In the genomic region with DNA sequence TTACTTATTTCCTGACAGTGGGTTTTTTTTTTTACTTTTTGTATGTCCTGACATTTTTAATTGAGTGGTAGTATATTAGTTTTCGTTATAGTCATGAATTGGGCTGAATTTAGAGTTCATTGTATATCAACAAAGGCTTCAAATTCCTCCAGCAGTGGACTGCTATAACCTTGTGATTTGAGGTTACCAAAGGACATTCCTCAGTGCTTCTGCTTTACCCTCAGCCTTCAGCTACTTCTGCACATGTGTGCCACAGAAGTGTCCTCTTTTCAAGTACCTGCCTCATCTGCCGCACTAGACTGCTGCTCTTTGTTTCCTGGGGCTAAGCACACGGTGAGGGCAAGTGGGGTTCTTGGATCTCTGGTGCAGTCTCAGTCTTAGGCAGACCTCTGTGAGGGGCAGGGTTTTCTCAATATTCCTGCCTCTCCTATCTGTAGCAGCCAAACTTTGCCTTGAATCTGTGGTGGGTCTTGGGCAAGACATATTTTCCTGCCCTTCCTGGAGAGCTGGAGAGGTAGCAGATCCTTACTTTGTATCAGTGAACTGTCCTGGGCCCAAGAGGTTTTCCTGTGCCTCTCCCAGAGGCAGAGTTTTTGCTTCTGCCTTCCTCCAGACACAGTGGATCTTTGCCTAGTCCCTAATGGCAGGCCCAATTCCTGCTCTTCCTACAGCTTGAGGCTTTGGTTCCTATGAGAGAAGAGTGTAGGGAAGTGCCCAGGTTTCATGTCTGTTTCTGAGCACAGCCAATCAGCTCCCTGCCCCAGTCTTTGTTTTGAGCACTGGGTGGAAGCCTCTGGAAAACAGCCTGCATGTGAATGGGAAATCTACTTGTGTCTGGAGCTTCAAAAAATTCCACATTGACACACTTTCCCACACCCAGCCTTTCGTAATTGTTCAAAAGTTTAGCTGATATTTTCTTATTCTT, we compare ENCODE assay signal across 16 cellular contexts. TPM values are rescaled to one million over a fixed set of nuclear protein-coding genes. Genes with fewer than 3 reads are reported as not detected.
DNase-seq lines count a peak whose midpoint lies in the region; ATAC-seq, FAIRE-seq and TF ChIP-seq lines count a peak whose summit lies in the region.
"Had no signal": no experiment of that assay in that cellular context is flagged by ENCODE, and none has a peak within 500 bp of the region (broad histone marks: within the 10 kb centered on the region; RNA-seq: fewer than 3 reads in every experiment).

No MANE protein-coding gene starts in this region.

- H3K27ac ChIP-seq in K562 (ENCODE audit: extremely low read depth, low read depth, low read length) (no peak overlapping the region), right atrium auricular region (peak overlapping the region; percentile 9 to 16)

- CTCF ChIA-PET in K562 (lab: Yijun Ruan, JAX; ENCODE audit: low intra/inter-chr PET ratio), result no interaction called here

- intact Hi-C loops in Right ventricle myocardium superior (cut with DNase I) (no loop called here), cardiac septum (cut with DNase I) (no loop called here), K562 (cut with micrococcal nuclease) (no loop called here)

- no peaks in the 10 kb centered on the region for H3K9me1 ChIP-seq in K562 (ENCODE audit: control insufficient read depth, insufficient read depth, low read length)

- no TSS peak for BruUV-seq in K562 (replicated peaks; lab: Mats Ljungman, UMichigan)

- H3K4me3 ChIP-seq in K562, result no peak overlapping the region
- no peak overlapping the region for H3K4me3 ChIP-seq in right atrium auricular region
- H3K4me3 ChIP-seq: HAP-1 had no signal

- TF ChIP-seq CTCF in K562 (IDR thresholded peaks at IDR 0.05 in 2 of 3, conservative IDR thresholded peaks at IDR 0.05 in 1 of 3; ENCODE audit: insufficient read depth in 2 of 3, low read depth in 1 of 3, low read length in 3 of 3), result no peak
- TF ChIP-seq CTCF in right atrium auricular region (IDR thresholded peaks at IDR 0.05), result no peak

- H3K4me1 ChIP-seq in K562 (replicated peaks in 1 of 2; ENCODE audit: control insufficient read depth in 2 of 2, insufficient read depth in 2 of 2, low read length in 2 of 2), result peaks cover 0 to 5% of the 10 kb centered on the region in 2 experiments; a peak in 3 of 5 replicates
- H3K4me1 ChIP-seq in right atrium auricular region, result no peaks in the 10 kb centered on the region
- H3K4me1 ChIP-seq: HAP-1 had no signal

- no peaks in the 10 kb centered on the region for H4K20me1 ChIP-seq in K562 (replicated peaks; ENCODE audit: control insufficient read depth, insufficient read depth, low read length)

- no peaks in the 10 kb centered on the region; the same call in 2 of the 3 replicates for H3K36me3 ChIP-seq in K562 (ENCODE audit: control insufficient read depth, insufficient read depth, low read length)
- no peaks in the 10 kb centered on the region for H3K36me3 ChIP-seq in right atrium auricular region
- H3K36me3 ChIP-seq: HAP-1 had no signal

- no peak for TF ChIP-seq RAD21 in K562 (CRISPR knock-in tag; conservative IDR thresholded peaks at IDR 0.05 in 1 of 2, IDR thresholded peaks at IDR 0.05 in 1 of 2)

- DNase-seq in Right ventricle myocardium superior, result no peak
- no peak for DNase-seq in cardiac septum (ENCODE audit: low spot score)
- DNase-seq in K562 (ENCODE audit: extremely low read depth in 1 of 4, low spot score in 3 of 4), result no peak
- no peak for DNase-seq in right atrium auricular region (ENCODE audit: low spot score)
- DNase-seq in renal cortical epithelial cell (ENCODE audit: low read depth), result peak; percentile 16
- DNase-seq in activated CD4-positive, CD25-positive, alpha-beta regulatory T cell (lab: John Stamatoyannopoulos, UW), result no peak
- no peak for DNase-seq in NOMO-1 treated with dmso at 0.1 percent for 144 hours (lab: John Stamatoyannopoulos, UW; ENCODE audit: unreplicated experiment)
- DNase-seq: C1 segment of cervical spinal cord, EL, NCI-H1048, NCI-H2107, NCI-H446, NCI-H774 had no signal

- no peak for TF ChIP-seq EP300 in K562 (IDR thresholded peaks at IDR 0.05; ENCODE audit: low read length)

- ATAC-seq in Right ventricle myocardium superior (ENCODE audit: poor library complexity) (peak; percentile 31), K562 (peak; percentile 65), HG03520 (IDR thresholded peaks at IDR 0.05; ENCODE audit: unreplicated experiment) (no peak)

- in situ Hi-C loops in K562 (cut with MboI), result no loop called here

- no peak for FAIRE-seq in K562 (lab: Jason Lieb, UNC)
- FAIRE-seq: A204.1 had no signal

- no peaks in the 10 kb centered on the region for H3K79me2 ChIP-seq in K562 (ENCODE audit: control insufficient read depth, insufficient read depth, low read length)

- 35% methylated on average over 4 of the region's 4 CpGs for WGBS in K562 (ENCODE audit: insufficient coverage, low coverage, missing lambda C conversion rate)

- no peaks in the 10 kb centered on the region for H3K9me3 ChIP-seq in K562 (replicated peaks; ENCODE audit: control insufficient read depth, insufficient read depth, low read depth, low read length)
- no peaks in the 10 kb centered on the region for H3K9me3 ChIP-seq in right atrium auricular region
- H3K9me3 ChIP-seq: HAP-1 had no signal

- H3K4me2 ChIP-seq in K562 (ENCODE audit: insufficient read depth, low read length), result no peak overlapping the region

- H3K9ac ChIP-seq in K562 (ENCODE audit: insufficient read depth in 1 of 2, low read depth in 2 of 2, low read length in 2 of 2), result peak overlapping the region in 1 of 2 experiments; percentile 71; a peak in 1 of 4 replicates

- H3K27me3 ChIP-seq in K562 (ENCODE audit: control insufficient read depth in 2 of 2, insufficient read depth in 2 of 2, low read length in 2 of 2), result no peaks in the 10 kb centered on the region
- no peaks in the 10 kb centered on the region for H3K27me3 ChIP-seq in right atrium auricular region

- peak overlapping the region; percentile 72 for H2AFZ ChIP-seq in K562 (ENCODE audit: low read depth, low read length)

- no peak for TF ChIP-seq POLR2A in K562 (conservative IDR thresholded peaks at IDR 0.05)

- POLR2A ChIA-PET in K562 (lab: Yijun Ruan, JAX), result interaction anchor here (0.7 to 1.3 kb wide), 5 partner anchors 15 to 57 kb away, joined by 3 to 4 read pairs (median 3); no protein-coding TSS in a partner anchor

TF ChIP-seq in K562, 482 proteins besides CTCF, POLR2A, EP300 and RAD21 (continues in another document):
- TF ChIP-seq ZNF184 (CRISPR knock-in tag; IDR thresholded peaks at IDR 0.05) (no peak), ZNF431 (CRISPR knock-in tag; IDR thresholded peaks at IDR 0.05) (no peak), KLF1 (tag; IDR thresholded peaks at IDR 0.05) (no peak), RBM22 (IDR thresholded peaks at IDR 0.05; ENCODE audit: low read depth, low read length, poor library complexity, severe bottlenecking) (no peak), ZNF121 (CRISPR knock-in tag; conservative IDR thresholded peaks at IDR 0.05) (0 out of 2 replicates have a peak, but pooled peaks have one; percentile 3), ZNF324 (CRISPR knock-in tag; IDR thresholded peaks at IDR 0.05) (no peak), HDGF (IDR thresholded peaks at IDR 0.05) (0 out of 2 replicates have a peak, but pooled peaks have one; percentile 40)
- TF ChIP-seq, protein P1, sequence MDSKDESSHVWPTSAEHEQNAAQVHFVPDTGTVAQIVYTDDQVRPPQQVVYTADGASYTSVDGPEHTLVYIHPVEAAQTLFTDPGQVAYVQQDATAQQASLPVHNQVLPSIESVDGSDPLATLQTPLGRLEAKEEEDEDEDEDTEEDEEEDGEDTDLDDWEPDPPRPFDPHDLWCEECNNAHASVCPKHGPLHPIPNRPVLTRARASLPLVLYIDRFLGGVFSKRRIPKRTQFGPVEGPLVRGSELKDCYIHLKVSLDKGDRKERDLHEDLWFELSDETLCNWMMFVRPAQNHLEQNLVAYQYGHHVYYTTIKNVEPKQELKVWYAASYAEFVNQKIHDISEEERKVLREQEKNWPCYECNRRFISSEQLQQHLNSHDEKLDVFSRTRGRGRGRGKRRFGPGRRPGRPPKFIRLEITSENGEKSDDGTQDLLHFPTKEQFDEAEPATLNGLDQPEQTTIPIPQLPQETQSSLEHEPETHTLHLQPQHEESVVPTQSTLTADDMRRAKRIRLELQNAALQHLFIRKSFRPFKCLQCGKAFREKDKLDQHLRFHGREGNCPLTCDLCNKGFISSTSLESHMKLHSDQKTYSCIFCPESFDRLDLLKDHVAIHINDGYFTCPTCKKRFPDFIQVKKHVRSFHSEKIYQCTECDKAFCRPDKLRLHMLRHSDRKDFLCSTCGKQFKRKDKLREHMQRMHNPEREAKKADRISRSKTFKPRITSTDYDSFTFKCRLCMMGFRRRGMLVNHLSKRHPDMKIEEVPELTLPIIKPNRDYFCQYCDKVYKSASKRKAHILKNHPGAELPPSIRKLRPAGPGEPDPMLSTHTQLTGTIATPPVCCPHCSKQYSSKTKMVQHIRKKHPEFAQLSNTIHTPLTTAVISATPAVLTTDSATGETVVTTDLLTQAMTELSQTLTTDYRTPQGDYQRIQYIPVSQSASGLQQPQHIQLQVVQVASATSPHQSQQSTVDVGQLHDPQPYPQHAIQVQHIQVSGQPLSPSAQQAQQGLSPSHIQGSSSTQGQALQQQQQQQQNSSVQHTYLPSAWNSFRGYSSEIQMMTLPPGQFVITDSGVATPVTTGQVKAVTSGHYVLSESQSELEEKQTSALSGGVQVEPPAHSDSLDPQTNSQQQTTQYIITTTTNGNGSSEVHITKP (IDR thresholded peaks at IDR 0.05; ENCODE audit: partially characterized antibody), result peak; percentile 36

RNA-seq across cellular contexts. Expression of a gene that starts 39.0 kb away (rescaled TPM):
- total RNA-seq in Right ventricle myocardium superior (16.2 TPM), cardiac septum (20.4 TPM), K562 (2014; rRNA removed) (38.5 and 39.8 TPM in 2 replicates), K562 (2014; rRNA removed; fragmentation: Illumina TruSeq; extraction: Trizol) (40.8 and 41.7 TPM in 2 replicates), K562 (2015; rRNA removed; fragmentation: Illumina TruSeq; extraction: Trizol) (52.4 and 54.7 TPM in 2 replicates), K562 (2021) (50.3 and 56.3 TPM in 2 replicates), right atrium auricular region (10 to 100 TPM in 1 of 2 donors, 1 to 10 TPM in 1; 8.5 to 11.3 TPM), renal cortical epithelial cell (2.3 and 3.8 TPM in 2 replicates)
- 202 and 262 TPM in 2 replicates for total RNA-seq in K562 (2011; cell fraction: chromatin; rRNA removed; ENCODE audit: low replicate concordance)
- total RNA-seq in K562 (2011; cell fraction: nucleolus; rRNA removed), result 90.7 and 112 TPM in 2 replicates
- 109 and 122 TPM in 2 replicates for total RNA-seq in K562 (2011; cell fraction: nucleoplasm; rRNA removed)
- polyA plus RNA-seq in K562 (2011; rRNA removed) (81.8 and 104 TPM in 2 replicates), K562 (2014; fragmentation: Illumina TruSeq; extraction: Trizol) (42.3 TPM in 2 replicates), K562 (2014; fragmentation: Nextera tagmentation; extraction: Ambion mirVana) (10 to 100 TPM; 10.1 to 13.8 TPM), K562 (2014; rRNA removed) (52.9 and 55.1 TPM in 2 replicates)
- polyA plus RNA-seq in K562 (2011; cell fraction: cytosol; rRNA removed), result 27.2 and 41.8 TPM in 2 replicates
- 388 and 426 TPM in 2 replicates for polyA plus RNA-seq in K562 (2011; cell fraction: nucleus; rRNA removed)
- polyA plus RNA-seq in K562 (2012), result 46.1 and 56.3 TPM in 2 replicates
- polyA minus RNA-seq in K562 (2011; rRNA and poly(A)+ RNA removed), result 62.4 and 66.1 TPM in 2 replicates
- 32.6 and 37.9 TPM in 2 replicates for polyA minus RNA-seq in K562 (2011; cell fraction: cytosol; rRNA and poly(A)+ RNA removed)
- polyA minus RNA-seq in K562 (2011; cell fraction: nucleus; rRNA and poly(A)+ RNA removed), result 79.6 and 139 TPM in 2 replicates
